34 cellular contexts compared by ENCODE assay signal in the genomic region with DNA sequence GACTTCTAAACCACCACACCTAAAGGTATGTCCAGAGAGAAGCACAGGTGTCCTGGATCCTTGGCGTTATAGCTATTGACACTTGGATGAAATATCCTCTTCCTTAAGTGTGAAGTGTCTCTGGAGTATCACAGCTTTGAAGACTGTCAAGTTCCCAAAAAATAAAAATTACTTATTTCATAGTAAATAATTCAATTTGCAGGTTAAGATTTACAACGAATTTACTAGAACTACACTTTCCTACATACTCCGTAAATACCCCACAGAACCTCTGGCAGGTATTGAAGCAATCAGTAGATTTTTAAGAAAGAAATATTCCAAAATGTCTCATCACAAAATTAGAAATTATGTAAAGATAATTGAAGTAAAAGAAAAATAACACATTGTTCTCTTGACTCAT. TPM values are rescaled to one million over a fixed set of nuclear protein-coding genes. Genes with fewer than 3 reads are reported as not detected.
A peak's percentile ranks its signal among the peaks of the same experiment; 100 is the strongest.
DNase-seq lines count a peak whose midpoint lies in the region; ATAC-seq, FAIRE-seq and TF ChIP-seq lines count a peak whose summit lies in the region.
"Had no signal": no experiment of that assay in that cellular context is flagged by ENCODE, and none has a peak within 500 bp of the region (broad histone marks: within the 10 kb centered on the region; RNA-seq: fewer than 3 reads in every experiment).

No MANE protein-coding gene starts in this region.

- H3K36me3 ChIP-seq in HepG2 (replicated peaks in 1 of 2; ENCODE audit: control insufficient read depth in 1 of 2, insufficient read depth in 2 of 2, low read length in 2 of 2) (no peaks in the 10 kb centered on the region), right lobe of liver (no peaks in the 10 kb centered on the region), K562 (ENCODE audit: control insufficient read depth, insufficient read depth, low read length) (no peaks in the 10 kb centered on the region)
- H3K36me3 ChIP-seq: BE2C; BLaER1; BLaER1 treated with 17β-estradiol and CSF1 and Interleukin-3, amounts not matched to agents 10 nM and 100 nM had no signal

- H3K9ac ChIP-seq in HepG2 (ENCODE audit: insufficient read depth, low read depth, low read length) (no peak overlapping the region), K562 (ENCODE audit: insufficient read depth in 1 of 2, low read depth in 2 of 2, low read length in 2 of 2) (no peak overlapping the region)
- H3K9ac ChIP-seq: BLaER1; BLaER1 treated with 17β-estradiol and CSF1 and Interleukin-3, amounts not matched to agents 10 nM and 100 nM had no signal

- DNase-seq in HepG2 (ENCODE audit: low spot score) (no peak), right lobe of liver (no peak), K562 (ENCODE audit: extremely low read depth in 1 of 4, low spot score in 3 of 4) (no peak), caudate nucleus (lab: John Stamatoyannopoulos, UW) (no peak), HFFc6 (no peak), AML-193 (lab: John Stamatoyannopoulos, UW) (no peak)
- DNase-seq: 8988T; ACHN; BE2C; C1 segment of cervical spinal cord; Caco-2; Calu3; CD4-positive, alpha-beta memory T cell; CD4-positive, alpha-beta T cell; CD4-positive, CD25-positive, alpha-beta regulatory T cell; CD8-positive, alpha-beta memory T cell; CD8-positive, alpha-beta T cell; COR-L47; DMS 273 treated with DMSO at 0.1 percent for 48 hours; DMS153; DMS53; DMS79; DMS79 treated with DMSO at 0.1 percent for 48 hours; DND-41; EL had no signal

- in situ Hi-C loops in HepG2 (cut with HindIII; ENCODE audit: extremely low pct_ligation_motif_present, low pct_unique_long_range_greater_than_20kb), result no loop called here
- in situ Hi-C loops in K562 (cut with MboI), result no loop called here

- no peak overlapping the region for H3K27ac ChIP-seq in HepG2 (ENCODE audit: extremely low read length, insufficient read depth, low read length)
- no peak overlapping the region for H3K27ac ChIP-seq in right lobe of liver
- no peak overlapping the region for H3K27ac ChIP-seq in K562 (ENCODE audit: extremely low read depth, low read depth, low read length)
- H3K27ac ChIP-seq in caudate nucleus (ENCODE audit: low read depth, low read length), result peak overlapping the region; percentile 7
- H3K27ac ChIP-seq: 22Rv1; A549; BLaER1; BLaER1 treated with 17β-estradiol and CSF1 and Interleukin-3, amounts not matched to agents 10 nM and 100 nM; C4-2B had no signal

- H3K4me1 ChIP-seq in HepG2 (ENCODE audit: insufficient read depth, low read length) (no peaks in the 10 kb centered on the region), right lobe of liver (no peaks in the 10 kb centered on the region), K562 (replicated peaks in 1 of 2; ENCODE audit: control insufficient read depth in 2 of 2, insufficient read depth in 2 of 2, low read length in 2 of 2) (no peaks in the 10 kb centered on the region)
- H3K4me1 ChIP-seq: A549; BE2C; BLaER1; BLaER1 treated with 17β-estradiol and CSF1 and Interleukin-3, amounts not matched to agents 10 nM and 100 nM; Caco-2 had no signal

- 2% methylated on average over 3 of the region's 3 CpGs for WGBS in HepG2 (ENCODE audit: low lambda C conversion rate)
- WGBS in right lobe of liver (ENCODE audit: insufficient coverage, low coverage, low lambda C conversion rate, missing lambda C conversion rate), result 58% methylated on average over 3 of the region's 3 CpGs
- WGBS in K562 (ENCODE audit: insufficient coverage, low coverage, missing lambda C conversion rate), result 0% methylated on average over 3 of the region's 3 CpGs

- H3K4me2 ChIP-seq in HepG2 (ENCODE audit: low read depth, low read length), result no peak overlapping the region
- H3K4me2 ChIP-seq in K562 (ENCODE audit: insufficient read depth, low read length), result no peak overlapping the region
- H3K4me2 ChIP-seq: A549; BLaER1; BLaER1 treated with 17β-estradiol and CSF1 and Interleukin-3, amounts not matched to agents 10 nM and 100 nM had no signal

- H3K27me3 ChIP-seq in HepG2 (ENCODE audit: control insufficient read depth in 1 of 2, insufficient read depth in 2 of 2, low read length in 2 of 2) (peaks cover 0 to 8% of the 10 kb centered on the region in 2 experiments; a peak in 2 of 5 replicates), right lobe of liver (no peaks in the 10 kb centered on the region), K562 (ENCODE audit: control insufficient read depth in 2 of 2, insufficient read depth in 2 of 2, low read length in 2 of 2) (peaks cover 15 to 28% of the 10 kb centered on the region in 2 experiments)
- H3K27me3 ChIP-seq: BLaER1; BLaER1 treated with 17β-estradiol and CSF1 and Interleukin-3, amounts not matched to agents 10 nM and 100 nM had no signal

- CTCF ChIA-PET in HepG2 (lab: Yijun Ruan, JAX; ENCODE audit: low intra/inter-chr PET ratio, low total read pairs) (no interaction called here), K562 (lab: Yijun Ruan, JAX; ENCODE audit: low intra/inter-chr PET ratio) (no interaction called here)

- no peak overlapping the region for H3K27ac Mint-ChIP-seq in HFFc6
- H3K27ac Mint-ChIP-seq: B cell; CD14-positive monocyte; CD4-positive, alpha-beta memory T cell; CD4-positive, alpha-beta T cell; CD4-positive, CD25-positive, alpha-beta regulatory T cell; CD8-positive, alpha-beta memory T cell; CD8-positive, alpha-beta T cell had no signal

- H3K79me2 ChIP-seq in HepG2 (ENCODE audit: insufficient read depth, low read length), result no peaks in the 10 kb centered on the region
- H3K79me2 ChIP-seq in K562 (ENCODE audit: control insufficient read depth, insufficient read depth, low read length), result no peaks in the 10 kb centered on the region

- BruUV-seq in HepG2 (replicated peaks; lab: Mats Ljungman, UMichigan) (no TSS peak), K562 (replicated peaks; lab: Mats Ljungman, UMichigan) (no TSS peak)

- ATAC-seq in HepG2 (no peak), right lobe of liver (no peak), K562 (no peak)
- ATAC-seq: A549; CD8-positive, alpha-beta T cell had no signal

- TF ChIP-seq RAD21 in HepG2 (CRISPR knock-in tag; IDR thresholded peaks at IDR 0.05), result no peak
- no peak for TF ChIP-seq RAD21 in K562 (CRISPR knock-in tag; conservative IDR thresholded peaks at IDR 0.05 in 1 of 2, IDR thresholded peaks at IDR 0.05 in 1 of 2)

- no peak for FAIRE-seq in HepG2 (lab: Jason Lieb, UNC)
- FAIRE-seq in K562 (lab: Jason Lieb, UNC), result no peak
- FAIRE-seq: A204.1, A549, D721Med had no signal

- H2AFZ ChIP-seq in HepG2 (ENCODE audit: low read length) (no peak overlapping the region), K562 (ENCODE audit: low read depth, low read length) (no peak overlapping the region)

- H3K27me3 Mint-ChIP-seq in HFFc6 (ENCODE audit: insufficient read depth), result peaks cover 9% of the 10 kb centered on the region

- H4K20me1 ChIP-seq in HepG2 (ENCODE audit: insufficient read depth, low read length) (no peaks in the 10 kb centered on the region), K562 (replicated peaks; ENCODE audit: control insufficient read depth, insufficient read depth, low read length) (no peaks in the 10 kb centered on the region)
- H4K20me1 ChIP-seq: BLaER1; BLaER1 treated with 17β-estradiol and CSF1 and Interleukin-3, amounts not matched to agents 10 nM and 100 nM had no signal

- no peak for TF ChIP-seq EP300 in HepG2 (IDR thresholded peaks at IDR 0.05; ENCODE audit: low read depth in 2 of 2, low read length in 2 of 2)
- TF ChIP-seq EP300 in HepG2 (CRISPR knock-in tag; IDR thresholded peaks at IDR 0.05; ENCODE audit: borderline replicate concordance), result no peak
- no peak for TF ChIP-seq EP300 in K562 (IDR thresholded peaks at IDR 0.05; ENCODE audit: low read length)

- no peaks in the 10 kb centered on the region for H3K4me1 Mint-ChIP-seq in HFFc6 (ENCODE audit: low read depth)
- H3K4me1 Mint-ChIP-seq: B cell; CD14-positive monocyte; CD4-positive, CD25-positive, alpha-beta regulatory T cell; CD8-positive, alpha-beta memory T cell had no signal

- H3K4me3 ChIP-seq in HepG2 (replicated peaks in 1 of 3; ENCODE audit: insufficient read depth in 1 of 3, low read depth in 2 of 3, low read length in 3 of 3) (no peak overlapping the region), right lobe of liver (no peak overlapping the region), K562 (no peak overlapping the region)
- H3K4me3 ChIP-seq: A549; BLaER1; BLaER1 treated with 17β-estradiol and CSF1 and Interleukin-3, amounts not matched to agents 10 nM and 100 nM had no signal

- POLR2A ChIA-PET in HepG2 (lab: Yijun Ruan, JAX) (no interaction called here), K562 (lab: Yijun Ruan, JAX) (no interaction called here)

- peaks cover 3% of the 10 kb centered on the region for H3K9me1 ChIP-seq in K562 (ENCODE audit: control insufficient read depth, insufficient read depth, low read length)

- no peaks in the 10 kb centered on the region for H3K9me3 ChIP-seq in HepG2 (ENCODE audit: low read length)
- H3K9me3 ChIP-seq in right lobe of liver, result no peaks in the 10 kb centered on the region
- H3K9me3 ChIP-seq in K562 (replicated peaks; ENCODE audit: control insufficient read depth, insufficient read depth, low read depth, low read length), result no peaks in the 10 kb centered on the region
- H3K9me3 ChIP-seq: A549; BE2C; BLaER1; BLaER1 treated with 17β-estradiol and CSF1 and Interleukin-3, amounts not matched to agents 10 nM and 100 nM; Caco-2 had no signal

- H3K36me3 Mint-ChIP-seq in HFFc6 (ENCODE audit: low read depth), result no peaks in the 10 kb centered on the region
- H3K36me3 Mint-ChIP-seq: CD14-positive monocyte; CD4-positive, alpha-beta memory T cell; CD8-positive, alpha-beta T cell had no signal

- no peak for TF ChIP-seq CTCF in HepG2 (CRISPR knock-in tag; IDR thresholded peaks at IDR 0.05)
- TF ChIP-seq CTCF in right lobe of liver (IDR thresholded peaks at IDR 0.05), result no peak
- no peak for TF ChIP-seq CTCF in K562 (IDR thresholded peaks at IDR 0.05 in 2 of 3, conservative IDR thresholded peaks at IDR 0.05 in 1 of 3; ENCODE audit: insufficient read depth in 2 of 3, low read depth in 1 of 3, low read length in 3 of 3)
- no peak for TF ChIP-seq CTCF in HFFc6 (IDR thresholded peaks at IDR 0.05)

- intact Hi-C loops in HepG2 (cut with micrococcal nuclease; ENCODE audit: unreplicated experiment), result no loop called here
- intact Hi-C loops in right lobe of liver (cut with DNase I), result no loop called here
- intact Hi-C loops in K562 (cut with micrococcal nuclease), result no loop called here

- TF ChIP-seq POLR2A in HepG2 (IDR thresholded peaks at IDR 0.05; ENCODE audit: insufficient read depth in 1 of 2, low read depth in 2 of 2, low read length in 2 of 2) (no peak), right lobe of liver (IDR thresholded peaks at IDR 0.05) (no peak), K562 (conservative IDR thresholded peaks at IDR 0.05) (no peak)

- H3K9me3 Mint-ChIP-seq in HFFc6, result peaks cover 5% of the 10 kb centered on the region; the same call in 1 of the 2 replicates
- H3K9me3 Mint-ChIP-seq: CD4-positive, alpha-beta T cell; CD8-positive, alpha-beta memory T cell; CD8-positive, alpha-beta T cell had no signal

- no peak overlapping the region for H3K4me3 Mint-ChIP-seq in HFFc6
- H3K4me3 Mint-ChIP-seq: B cell; CD14-positive monocyte; CD4-positive, alpha-beta memory T cell; CD4-positive, alpha-beta T cell; CD4-positive, CD25-positive, alpha-beta regulatory T cell; CD8-positive, alpha-beta memory T cell; CD8-positive, alpha-beta T cell had no signal

RNA-seq across cellular contexts. Expression of a gene that starts 27.1 kb away (rescaled TPM):
- 9.3 and 13.1 TPM in 2 replicates for total RNA-seq in HepG2 (2016; rRNA removed; fragmentation: Illumina TruSeq; extraction: Trizol)
- total RNA-seq in HepG2 (2016; cell fraction: cytosol; rRNA removed; fragmentation: Illumina TruSeq; extraction: Trizol; ENCODE audit: low read depth), result 5.0 and 6.9 TPM in 2 replicates
- total RNA-seq in HepG2 (2016; cell fraction: insoluble cytoplasmic fraction; rRNA removed; fragmentation: Illumina TruSeq; extraction: Trizol), result 9.2 and 11.7 TPM in 2 replicates
- total RNA-seq in HepG2 (2016; cell fraction: membrane; rRNA removed; fragmentation: Illumina TruSeq; extraction: Trizol), result 4.4 and 4.8 TPM in 2 replicates
- 11.7 and 15.5 TPM in 2 replicates for total RNA-seq in HepG2 (2016; cell fraction: nucleus; rRNA removed; fragmentation: Illumina TruSeq; extraction: Trizol)
- 5.7 and 6.9 TPM in 2 replicates for polyA plus RNA-seq in HepG2 (2011; rRNA removed)
- 4.1 and 4.4 TPM in 2 replicates for polyA plus RNA-seq in HepG2 (2011; cell fraction: cytosol; rRNA removed)
- 7.1 and 9.2 TPM in 2 replicates for polyA plus RNA-seq in HepG2 (2011; cell fraction: nucleus; rRNA removed)
- 4.7 and 5.9 TPM in 2 replicates for polyA plus RNA-seq in HepG2 (2012)
- 0.94 and 1.6 TPM in 2 replicates for polyA plus RNA-seq in HepG2 (2016; cell fraction: cytosol; fragmentation: Illumina TruSeq; extraction: Trizol; ENCODE audit: low read depth)
- polyA plus RNA-seq in HepG2 (2016; cell fraction: insoluble cytoplasmic fraction; fragmentation: Illumina TruSeq; extraction: Trizol; ENCODE audit: low read depth), result 9.1 and 9.3 TPM in 2 replicates
- 1.8 TPM in 2 replicates for polyA plus RNA-seq in HepG2 (2016; cell fraction: membrane; fragmentation: Illumina TruSeq; extraction: Trizol; ENCODE audit: low read depth)
- polyA plus RNA-seq in HepG2 (2016; cell fraction: nucleus; fragmentation: Illumina TruSeq; extraction: Trizol; ENCODE audit: insufficient read depth, low read depth), result 15.6 and 20.1 TPM in 2 replicates
- polyA minus RNA-seq in HepG2 (2011; rRNA and poly(A)+ RNA removed; ENCODE audit: low replicate concordance), result 4.7 and 12.2 TPM in 2 replicates
- 2.9 and 9.3 TPM in 2 replicates for polyA minus RNA-seq in HepG2 (2011; cell fraction: cytosol; rRNA and poly(A)+ RNA removed)
- polyA minus RNA-seq in HepG2 (2011; cell fraction: nucleus; rRNA and poly(A)+ RNA removed), result 25.0 and 26.4 TPM in 2 replicates
- 10 to 100 TPM in 1 of 6 experiments, 1 to 10 TPM in 5; 1.8 to 10.0 (median 2.8) TPM for total RNA-seq in right lobe of liver
- total RNA-seq in K562 (2011; cell fraction: chromatin; rRNA removed; ENCODE audit: low replicate concordance), result 32.9 and 66.5 TPM in 2 replicates
- total RNA-seq in K562 (2011; cell fraction: nucleolus; rRNA removed), result 14.8 and 24.2 TPM in 2 replicates
- 32.3 and 34.4 TPM in 2 replicates for total RNA-seq in K562 (2011; cell fraction: nucleoplasm; rRNA removed)
- total RNA-seq in K562 (2014; rRNA removed), result 14.5 and 19.1 TPM in 2 replicates
- total RNA-seq in K562 (2014; rRNA removed; fragmentation: Illumina TruSeq; extraction: Trizol), result 27.0 and 28.8 TPM in 2 replicates
- 19.3 and 24.6 TPM in 2 replicates for total RNA-seq in K562 (2015; rRNA removed; fragmentation: Illumina TruSeq; extraction: Trizol)
- total RNA-seq in K562 (2021), result 15.4 and 17.4 TPM in 2 replicates
- polyA plus RNA-seq in K562 (2011; rRNA removed), result 26.5 and 38.2 TPM in 2 replicates
- 10.9 and 21.8 TPM in 2 replicates for polyA plus RNA-seq in K562 (2011; cell fraction: cytosol; rRNA removed)
- polyA plus RNA-seq in K562 (2011; cell fraction: nucleus; rRNA removed), result 19.6 and 19.8 TPM in 2 replicates
- 17.3 and 17.9 TPM in 2 replicates for polyA plus RNA-seq in K562 (2012)
- polyA plus RNA-seq in K562 (2014; fragmentation: Illumina TruSeq; extraction: Trizol), result 31.4 and 34.4 TPM in 2 replicates
- polyA plus RNA-seq in K562 (2014; fragmentation: Nextera tagmentation; extraction: Ambion mirVana), result 10 to 100 TPM; 29.1 to 36.1 TPM
- polyA plus RNA-seq in K562 (2014; rRNA removed), result 19.9 and 27.0 TPM in 2 replicates
- polyA minus RNA-seq in K562 (2011; rRNA and poly(A)+ RNA removed), result 25.6 and 29.4 TPM in 2 replicates
- polyA minus RNA-seq in K562 (2011; cell fraction: cytosol; rRNA and poly(A)+ RNA removed), result 13.5 and 31.0 TPM in 2 replicates
- 25.7 TPM in 2 replicates for polyA minus RNA-seq in K562 (2011; cell fraction: nucleus; rRNA and poly(A)+ RNA removed)
- 1 to 10 TPM; 3.7 to 6.9 (median 5.4) TPM for total RNA-seq in HFFc6 (2021; fragmentation: NEBNext Ultra II Directional; extraction: Animal tissue kit (Norgen Biotek cat#: 25700))
